1 cellular context compared by ENCODE assay signal in the genomic region with DNA sequence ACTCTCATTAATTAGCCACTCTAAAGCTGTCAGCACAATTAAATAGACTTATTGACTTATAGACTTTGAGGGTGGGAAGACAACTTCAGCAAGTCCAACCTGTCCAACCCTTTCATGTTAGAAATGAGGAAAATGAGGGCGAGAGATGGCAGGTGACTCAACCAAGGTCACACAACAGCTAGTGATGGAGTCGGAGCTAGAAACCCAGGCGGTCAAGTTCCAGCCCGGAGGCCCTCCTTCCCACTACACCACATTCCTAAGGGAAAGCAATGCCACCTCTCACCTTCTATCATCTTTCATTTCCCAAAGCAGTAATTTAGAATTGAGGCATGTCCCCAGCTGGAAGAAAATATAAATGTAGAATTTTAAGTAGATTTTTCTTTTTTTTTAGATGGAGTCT.
TF ChIP-seq lines count a peak whose summit lies in the region.

No MANE protein-coding gene starts in this region.

TF ChIP-seq in GM23338, 12 proteins besides CTCF, POLR2A, EP300 and RAD21 (continued from another document):
- TF ChIP-seq, protein P1, sequence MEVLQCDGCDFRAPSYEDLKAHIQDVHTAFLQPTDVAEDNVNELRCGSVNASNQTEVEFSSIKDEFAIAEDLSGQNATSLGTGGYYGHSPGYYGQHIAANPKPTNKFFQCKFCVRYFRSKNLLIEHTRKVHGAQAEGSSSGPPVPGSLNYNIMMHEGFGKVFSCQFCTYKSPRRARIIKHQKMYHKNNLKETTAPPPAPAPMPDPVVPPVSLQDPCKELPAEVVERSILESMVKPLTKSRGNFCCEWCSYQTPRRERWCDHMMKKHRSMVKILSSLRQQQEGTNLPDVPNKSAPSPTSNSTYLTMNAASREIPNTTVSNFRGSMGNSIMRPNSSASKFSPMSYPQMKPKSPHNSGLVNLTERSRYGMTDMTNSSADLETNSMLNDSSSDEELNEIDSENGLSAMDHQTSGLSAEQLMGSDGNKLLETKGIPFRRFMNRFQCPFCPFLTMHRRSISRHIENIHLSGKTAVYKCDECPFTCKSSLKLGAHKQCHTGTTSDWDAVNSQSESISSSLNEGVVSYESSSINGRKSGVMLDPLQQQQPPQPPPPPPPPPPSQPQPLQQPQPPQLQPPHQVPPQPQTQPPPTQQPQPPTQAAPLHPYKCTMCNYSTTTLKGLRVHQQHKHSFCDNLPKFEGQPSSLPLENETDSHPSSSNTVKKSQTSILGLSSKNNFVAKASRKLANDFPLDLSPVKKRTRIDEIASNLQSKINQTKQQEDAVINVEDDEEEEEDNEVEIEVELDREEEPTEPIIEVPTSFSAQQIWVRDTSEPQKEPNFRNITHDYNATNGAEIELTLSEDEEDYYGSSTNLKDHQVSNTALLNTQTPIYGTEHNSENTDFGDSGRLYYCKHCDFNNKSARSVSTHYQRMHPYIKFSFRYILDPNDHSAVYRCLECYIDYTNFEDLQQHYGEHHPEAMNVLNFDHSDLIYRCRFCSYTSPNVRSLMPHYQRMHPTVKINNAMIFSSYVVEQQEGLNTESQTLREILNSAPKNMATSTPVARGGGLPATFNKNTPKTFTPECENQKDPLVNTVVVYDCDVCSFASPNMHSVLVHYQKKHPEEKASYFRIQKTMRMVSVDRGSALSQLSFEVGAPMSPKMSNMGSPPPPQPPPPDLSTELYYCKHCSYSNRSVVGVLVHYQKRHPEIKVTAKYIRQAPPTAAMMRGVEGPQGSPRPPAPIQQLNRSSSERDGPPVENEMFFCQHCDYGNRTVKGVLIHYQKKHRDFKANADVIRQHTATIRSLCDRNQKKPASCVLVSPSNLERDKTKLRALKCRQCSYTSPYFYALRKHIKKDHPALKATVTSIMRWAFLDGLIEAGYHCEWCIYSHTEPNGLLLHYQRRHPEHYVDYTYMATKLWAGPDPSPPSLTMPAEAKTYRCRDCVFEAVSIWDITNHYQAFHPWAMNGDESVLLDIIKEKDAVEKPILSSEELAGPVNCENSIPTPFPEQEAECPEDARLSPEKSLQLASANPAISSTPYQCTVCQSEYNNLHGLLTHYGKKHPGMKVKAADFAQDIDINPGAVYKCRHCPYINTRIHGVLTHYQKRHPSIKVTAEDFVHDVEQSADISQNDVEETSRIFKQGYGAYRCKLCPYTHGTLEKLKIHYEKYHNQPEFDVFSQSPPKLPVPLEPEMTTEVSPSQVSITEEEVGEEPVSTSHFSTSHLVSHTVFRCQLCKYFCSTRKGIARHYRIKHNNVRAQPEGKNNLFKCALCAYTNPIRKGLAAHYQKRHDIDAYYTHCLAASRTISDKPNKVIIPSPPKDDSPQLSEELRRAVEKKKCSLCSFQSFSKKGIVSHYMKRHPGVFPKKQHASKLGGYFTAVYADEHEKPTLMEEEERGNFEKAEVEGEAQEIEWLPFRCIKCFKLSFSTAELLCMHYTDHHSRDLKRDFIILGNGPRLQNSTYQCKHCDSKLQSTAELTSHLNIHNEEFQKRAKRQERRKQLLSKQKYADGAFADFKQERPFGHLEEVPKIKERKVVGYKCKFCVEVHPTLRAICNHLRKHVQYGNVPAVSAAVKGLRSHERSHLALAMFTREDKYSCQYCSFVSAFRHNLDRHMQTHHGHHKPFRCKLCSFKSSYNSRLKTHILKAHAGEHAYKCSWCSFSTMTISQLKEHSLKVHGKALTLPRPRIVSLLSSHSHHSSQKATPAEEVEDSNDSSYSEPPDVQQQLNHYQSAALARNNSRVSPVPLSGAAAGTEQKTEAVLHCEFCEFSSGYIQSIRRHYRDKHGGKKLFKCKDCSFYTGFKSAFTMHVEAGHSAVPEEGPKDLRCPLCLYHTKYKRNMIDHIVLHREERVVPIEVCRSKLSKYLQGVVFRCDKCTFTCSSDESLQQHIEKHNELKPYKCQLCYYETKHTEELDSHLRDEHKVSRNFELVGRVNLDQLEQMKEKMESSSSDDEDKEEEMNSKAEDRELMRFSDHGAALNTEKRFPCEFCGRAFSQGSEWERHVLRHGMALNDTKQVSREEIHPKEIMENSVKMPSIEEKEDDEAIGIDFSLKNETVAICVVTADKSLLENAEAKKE (CRISPR knock-in tag; IDR thresholded peaks at IDR 0.05): no peak
- TF ChIP-seq EZH2 (IDR thresholded peaks at IDR 0.05; ENCODE audit: low read depth, unreplicated experiment) (no peak), NANOG (IDR thresholded peaks at IDR 0.05; ENCODE audit: borderline replicate concordance) (no peak), POLR2AphosphoS5 (IDR thresholded peaks at IDR 0.05; ENCODE audit: low read depth) (no peak), EZH2phosphoT487 (IDR thresholded peaks at IDR 0.05; ENCODE audit: unreplicated experiment) (no peak), JUNB (IDR thresholded peaks at IDR 0.05; ENCODE audit: unreplicated experiment) (no peak), ZNF331 (CRISPR knock-in tag; IDR thresholded peaks at IDR 0.05; ENCODE audit: low read depth) (no peak)
- TF ChIP-seq, protein P2, sequence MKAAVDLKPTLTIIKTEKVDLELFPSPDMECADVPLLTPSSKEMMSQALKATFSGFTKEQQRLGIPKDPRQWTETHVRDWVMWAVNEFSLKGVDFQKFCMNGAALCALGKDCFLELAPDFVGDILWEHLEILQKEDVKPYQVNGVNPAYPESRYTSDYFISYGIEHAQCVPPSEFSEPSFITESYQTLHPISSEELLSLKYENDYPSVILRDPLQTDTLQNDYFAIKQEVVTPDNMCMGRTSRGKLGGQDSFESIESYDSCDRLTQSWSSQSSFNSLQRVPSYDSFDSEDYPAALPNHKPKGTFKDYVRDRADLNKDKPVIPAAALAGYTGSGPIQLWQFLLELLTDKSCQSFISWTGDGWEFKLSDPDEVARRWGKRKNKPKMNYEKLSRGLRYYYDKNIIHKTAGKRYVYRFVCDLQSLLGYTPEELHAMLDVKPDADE (IDR thresholded peaks at IDR 0.05): no peak
